6 cellular contexts compared by ENCODE assay signal in the genomic region with DNA sequence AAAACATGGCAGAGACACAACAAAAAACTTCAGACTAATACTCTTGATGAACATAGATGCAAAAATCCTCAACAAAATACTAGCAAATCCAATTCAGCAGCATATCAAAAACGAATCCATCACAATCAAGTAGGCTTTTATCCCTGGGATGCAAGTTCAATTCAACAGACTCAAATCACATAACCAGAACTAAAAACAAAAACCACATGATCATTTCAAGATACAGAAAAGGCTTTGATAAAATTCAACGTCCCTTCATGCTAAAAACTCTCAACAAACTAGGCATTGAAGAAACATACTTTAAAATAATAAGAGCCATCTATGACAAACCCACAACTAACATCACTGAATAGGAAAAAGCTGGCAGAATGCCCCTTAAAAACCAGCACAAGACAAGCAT.
"Had no signal": no experiment of that assay in that cellular context is flagged by ENCODE, and none has a peak within 500 bp of the region (broad histone marks: within the 10 kb centered on the region; RNA-seq: fewer than 3 reads in every experiment).

No MANE protein-coding gene starts in this region.

- DNase-seq: GM23248, GOT3, H7, H9, HCEC 1CT, HFFc6 had no signal
